12 cellular contexts compared by ENCODE assay signal in the genomic region with DNA sequence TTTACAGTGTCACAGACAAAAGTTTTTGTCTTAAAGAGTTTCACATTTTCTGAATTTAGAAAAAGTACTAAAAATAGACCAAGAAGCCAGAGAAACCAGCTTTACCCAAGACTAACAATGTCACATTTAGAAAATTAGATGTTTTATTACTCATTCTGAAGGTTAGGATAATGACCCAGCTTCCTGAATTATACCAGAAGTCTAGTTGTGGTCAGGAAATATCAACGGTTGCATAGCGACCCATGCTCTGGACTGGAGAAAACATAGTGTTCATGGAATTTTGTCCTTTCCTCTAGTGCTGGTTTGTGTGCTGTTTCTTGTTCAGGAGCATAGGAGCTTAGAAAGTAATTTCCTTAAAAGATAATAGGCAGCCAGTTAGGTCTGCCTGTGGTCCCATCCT. TPM values are rescaled to one million over a fixed set of nuclear protein-coding genes. Genes with fewer than 3 reads are reported as not detected.
DNase-seq lines count a peak whose midpoint lies in the region; ATAC-seq and TF ChIP-seq lines count a peak whose summit lies in the region.
"Had no signal": no experiment of that assay in that cellular context is flagged by ENCODE, and none has a peak within 500 bp of the region (broad histone marks: within the 10 kb centered on the region; RNA-seq: fewer than 3 reads in every experiment).

No MANE protein-coding gene starts in this region.

- no peak for TF ChIP-seq CTCF in retinal pigment epithelial cell (conservative IDR thresholded peaks at IDR 0.05; ENCODE audit: low read depth, low read length)

- H3K4me3 ChIP-seq in retinal pigment epithelial cell (ENCODE audit: low read length) = no peak overlapping the region
- H3K4me3 ChIP-seq: lower lobe of right lung had no signal

- DNase-seq in HCEC 1CT = peak; percentile 9
- DNase-seq in RPMI7951 (ENCODE audit: low read depth) = peak; percentile 80
- DNase-seq in fibroblast of the conjunctiva (ENCODE audit: low read depth) = peak; percentile 8
- peak; percentile 58 for DNase-seq in retinal pigment epithelial cell (ENCODE audit: low read depth)
- DNase-seq: lower lobe of right lung, NCI-H774, posterior cingulate gyrus had no signal

- ATAC-seq in GM18873 (IDR thresholded peaks at IDR 0.05; ENCODE audit: low FRiP score, unreplicated experiment) (no peak), HG03135 (IDR thresholded peaks at IDR 0.05; ENCODE audit: unreplicated experiment) (no peak), HG02852 (IDR thresholded peaks at IDR 0.05; ENCODE audit: unreplicated experiment) (no peak)
- ATAC-seq: lower lobe of right lung had no signal

RNA-seq across cellular contexts. Expression of gene DPPA2, which starts 59.0 kb away (rescaled TPM):
- total RNA-seq in RPMI7951 (2014; rRNA removed; shearing (Covaris generic)) = not detected in 2 replicates
- total RNA-seq: activated CD8-positive, alpha-beta memory T cell treated with anti-CD3 and anti-CD28 coated beads for 36 hours; lower lobe of right lung; T-helper 2 cell treated with Interferon-gamma antibody and Interleukin-4, amounts not matched to agents 100 ng/mL and 5 ng/mL, for 36 hours had no signal

Comparison
In these comparisons a context has a peak if more than half of its experiments do, and no peak if none do; other contexts are left out.
1. DNase-seq: peak in every context shown above with its lines; median percentile 80 in RPMI7951; 58 in retinal pigment epithelial cell; 9 in HCEC 1CT; 8 in fibroblast of the conjunctiva.